ENCODE assay signal across 13 cellular contexts in genomic region chr2:239589270-239589825, GRCh38.
"Had no signal": no experiment of that assay in that cellular context is flagged by ENCODE, and none has a peak within 500 bp of the region (broad histone marks: within the 10 kb centered on the region; RNA-seq: fewer than 3 reads in every experiment).

No MANE protein-coding gene starts in this region.

- DNase-seq: activated CD4-positive, alpha-beta T cell treated with anti-CD3 and anti-CD28 coated beads, Interleukin-2, amount 50 U/mL, for 1 hour; activated naive CD8-positive, alpha-beta T cell treated with anti-CD3 and anti-CD28 coated beads, Interleukin-2, amount 10 ng/mL, durations not matched to agents 7 days and 5 days; hippocampal formation; mammary epithelial cell; SK-N-SH; stimulated activated CD4-positive, alpha-beta T cell treated with anti-CD3 and anti-CD28 coated beads, Interleukin-4, amount 100 ng/mL, for 4 hours; testis had no signal

- ATAC-seq: body of pancreas; psoas muscle; right cardiac atrium; stimulated activated memory B cell treated with anti-CD40 and anti-IgM and Interleukin-4, amounts not matched to agents 10 μg/mL and 1 μg/mL and 100 μg/mL, for 72 hours had no signal

- H3K4me2 ChIP-seq: SK-N-SH, smooth muscle cell had no signal

- H3K27ac ChIP-seq: body of pancreas, dorsolateral prefrontal cortex, psoas muscle, testis had no signal

- H3K4me1 ChIP-seq: body of pancreas, psoas muscle, testis had no signal

- H3K9me3 ChIP-seq: body of pancreas, psoas muscle, SK-N-SH, testis had no signal

- H3K27me3 ChIP-seq: body of pancreas, testis had no signal

- H3K9ac ChIP-seq: SK-N-SH had no signal

- H3K4me3 ChIP-seq: body of pancreas, dorsolateral prefrontal cortex, psoas muscle, smooth muscle cell, testis had no signal
